Comparison of ENCODE assay signal across 8 cellular contexts in genomic region chr2:171598713-171599319, GRCh38.
A peak's percentile ranks its signal among the peaks of the same experiment; 100 is the strongest.
DNase-seq lines count a peak whose midpoint lies in the region; ATAC-seq and TF ChIP-seq lines count a peak whose summit lies in the region.

No MANE protein-coding gene starts in this region.

- TF ChIP-seq CTCF in OCI-LY3 (IDR thresholded peaks at IDR 0.05; ENCODE audit: low read depth, low read length): peak; percentile 83

- H2AFZ ChIP-seq in OCI-LY3 (ENCODE audit: low read depth, low read length): peak overlapping the region; percentile 82; the same call in 1 of the 2 replicates

- H3K9ac ChIP-seq in OCI-LY3 (ENCODE audit: low read length): no peak overlapping the region

- H3K27me3 ChIP-seq in OCI-LY3 (ENCODE audit: low read depth, low read length): peaks cover 14% of the 10 kb centered on the region

- no peaks in the 10 kb centered on the region for H3K4me1 ChIP-seq in OCI-LY3 (ENCODE audit: low read length)

- H4K20me1 ChIP-seq in OCI-LY3 (ENCODE audit: insufficient read depth, low read length): no peaks in the 10 kb centered on the region

- ATAC-seq in GM21423 (IDR thresholded peaks at IDR 0.05; ENCODE audit: unreplicated experiment): peak; percentile 85

- H3K4me3 ChIP-seq in OCI-LY3 (ENCODE audit: low read length): peak overlapping the region; percentile 42

- H3K27ac ChIP-seq in OCI-LY3 (ENCODE audit: low read length): no peak overlapping the region

- peak overlapping the region; percentile 59 for H3K4me2 ChIP-seq in OCI-LY3 (ENCODE audit: low read length)

- H3K79me2 ChIP-seq in OCI-LY3 (ENCODE audit: low read length): no peaks in the 10 kb centered on the region

- DNase-seq in G401 (ENCODE audit: low spot score) (peak; percentile 64), HUDEP-2 (lab: John Stamatoyannopoulos, UW; ENCODE audit: unreplicated experiment in 76 of 76) (peak in 46 of 76 experiments; percentile 1 to 77 (median 38)), germinal center (ENCODE audit: low spot score) (peak; percentile 67), pons (ENCODE audit: low spot score) (peak; percentile 87), posterior vena cava (ENCODE audit: low spot score) (no peak)
- DNase-seq in activated naive CD4-positive, alpha-beta T cell treated with Interleukin-2 at 50 U/mL for 16 hours: peak; percentile 39

- in situ Hi-C loops in G401 (cut with HindIII; ENCODE audit: low sequenced_read_pairs): no loop called here

- H3K9me3 ChIP-seq in OCI-LY3 (ENCODE audit: insufficient read depth, low read length): no peaks in the 10 kb centered on the region

- intact Hi-C loops in posterior vena cava (cut with DNase I): no loop called here

- no peaks in the 10 kb centered on the region for H3K36me3 ChIP-seq in OCI-LY3 (replicated peaks; ENCODE audit: low read depth, low read length)
